Comparison of ENCODE assay signal across 11 cellular contexts in genomic region chr4:10655968-10656367, GRCh38. TPM values are rescaled to one million over a fixed set of nuclear protein-coding genes. Genes with fewer than 3 reads are reported as not detected.
DNase-seq lines count a peak whose midpoint lies in the region; ATAC-seq and TF ChIP-seq lines count a peak whose summit lies in the region.
"Had no signal": no experiment of that assay in that cellular context is flagged by ENCODE, and none has a peak within 500 bp of the region (broad histone marks: within the 10 kb centered on the region; RNA-seq: fewer than 3 reads in every experiment).

No MANE protein-coding gene starts in this region.

- H3K36me3 Mint-ChIP-seq in natural killer cell treated with Interleukin-12 subunit alpha and Interleukin-12 subunit beta and Interleukin-15 and Interleukin-18, amount 100 ng/mL, for 72 hours = no peaks in the 10 kb centered on the region
- H3K36me3 Mint-ChIP-seq in natural killer cell = no peaks in the 10 kb centered on the region

- H3K4me1 Mint-ChIP-seq in natural killer cell treated with Interleukin-12 subunit alpha and Interleukin-12 subunit beta and Interleukin-15 and Interleukin-18, amount 100 ng/mL, for 72 hours (ENCODE audit: low read depth in 2 of 2) = peaks cover 22 to 27% of the 10 kb centered on the region in 2 donors
- peaks cover 14 to 15% of the 10 kb centered on the region in 2 donors for H3K4me1 Mint-ChIP-seq in natural killer cell

- no peaks in the 10 kb centered on the region for H3K9me3 Mint-ChIP-seq in natural killer cell treated with Interleukin-12 subunit alpha and Interleukin-12 subunit beta and Interleukin-15 and Interleukin-18, amount 100 ng/mL, for 72 hours
- no peaks in the 10 kb centered on the region for H3K9me3 Mint-ChIP-seq in natural killer cell

- no peak for TF ChIP-seq POLR2A in Peyer's patch (IDR thresholded peaks at IDR 0.05)

- TF ChIP-seq CTCF in natural killer cell (IDR thresholded peaks at IDR 0.05) (no peak), epithelial cell of esophagus (IDR thresholded peaks at IDR 0.05; ENCODE audit: insufficient read depth, low read depth, low read length, missing control alignments) (no peak), Peyer's patch (IDR thresholded peaks at IDR 0.05) (no peak)

- intact Hi-C loops in natural killer cell (cut with micrococcal nuclease) = no loop called here

- H3K9me3 ChIP-seq in Peyer's patch = no peaks in the 10 kb centered on the region
- H3K9me3 ChIP-seq: BLaER1 had no signal

- no peak for ATAC-seq in natural killer cell treated with Interleukin-12 subunit alpha and Interleukin-12 subunit beta and Interleukin-15 and Interleukin-18, amount 100 ng/mL, for 72 hours
- ATAC-seq in natural killer cell (no peak), GM18520 (IDR thresholded peaks at IDR 0.05; ENCODE audit: unreplicated experiment) (no peak)

- H3K27me3 Mint-ChIP-seq in natural killer cell treated with Interleukin-12 subunit alpha and Interleukin-12 subunit beta and Interleukin-15 and Interleukin-18, amount 100 ng/mL, for 72 hours = no peaks in the 10 kb centered on the region
- no peaks in the 10 kb centered on the region for H3K27me3 Mint-ChIP-seq in natural killer cell (ENCODE audit: low read depth in 2 of 2)

- H3K27ac Mint-ChIP-seq in natural killer cell treated with Interleukin-12 subunit alpha and Interleukin-12 subunit beta and Interleukin-15 and Interleukin-18, amount 100 ng/mL, for 72 hours = peak overlapping the region; percentile 51 to 54
- no peak overlapping the region for H3K27ac Mint-ChIP-seq in natural killer cell

- peaks cover 0 to 5% (median 0%) of the 10 kb centered on the region in 4 donors for H3K4me1 ChIP-seq in Peyer's patch
- H3K4me1 ChIP-seq: BLaER1, parathyroid adenoma had no signal

- no peaks in the 10 kb centered on the region for H3K36me3 ChIP-seq in Peyer's patch
- H3K36me3 ChIP-seq: BLaER1 had no signal

- DNase-seq in natural killer cell treated with Interleukin-12 subunit alpha and Interleukin-12 subunit beta and Interleukin-15 and Interleukin-18, amount 100 ng/mL, for 72 hours (ENCODE audit: low spot score) = no peak
- DNase-seq in natural killer cell (no peak), SW480 (ENCODE audit: low spot score) (peak; percentile 5), epithelial cell of esophagus (ENCODE audit: low read depth) (peak; percentile 69), Kasumi-1 (lab: John Stamatoyannopoulos, UW) (no peak), iPS-NIHi11 (ENCODE audit: low spot score) (no peak), Peyer's patch (no peak)

- H3K27me3 ChIP-seq in Peyer's patch = no peaks in the 10 kb centered on the region
- H3K27me3 ChIP-seq: BLaER1 had no signal

- no peak overlapping the region for H3K4me3 ChIP-seq in epithelial cell of esophagus (ENCODE audit: low read length)
- no peak overlapping the region for H3K4me3 ChIP-seq in Peyer's patch
- H3K4me3 ChIP-seq: BLaER1 had no signal

- H3K27ac ChIP-seq in Peyer's patch = no peak overlapping the region
- H3K27ac ChIP-seq: BLaER1, parathyroid adenoma had no signal

- peak overlapping the region; percentile 55 for H3K4me3 Mint-ChIP-seq in natural killer cell treated with Interleukin-12 subunit alpha and Interleukin-12 subunit beta and Interleukin-15 and Interleukin-18, amount 100 ng/mL, for 72 hours
- H3K4me3 Mint-ChIP-seq in natural killer cell = no peak overlapping the region

RNA-seq across cellular contexts. Expression of gene CLNK, which starts 28.6 kb away (rescaled TPM):
- under 1 TPM; 0.45 to 0.70 TPM for total RNA-seq in natural killer cell treated with Interleukin-12 subunit alpha and Interleukin-12 subunit beta and Interleukin-15 and Interleukin-18, amount 100 ng/mL, for 72 hours
- 1 to 10 TPM in 2 of 3 donors, under 1 TPM in 1; 1.00 to 1.1 (median 1.0) TPM for total RNA-seq in natural killer cell
- 1 to 10 TPM in 1 of 4 donors, under 1 TPM in 1, not detected in 2; 0.13 to 4.1 TPM for total RNA-seq in Peyer's patch
- total RNA-seq: epithelial cell of proximal tubule had no signal

Comparison
In these comparisons a context has a peak if more than half of its experiments do, and no peak if none do; other contexts are left out.
1. H3K27ac Mint-ChIP-seq: peak in natural killer cell treated with Interleukin-12 subunit alpha and Interleukin-12 subunit beta and Interleukin-15 and Interleukin-18, amount 100 ng/mL, for 72 hours (2 of 2); none in natural killer cell (0 of 2).
2. DNase-seq: peak in SW480 (single experiment) and epithelial cell of esophagus (single experiment); none in natural killer cell treated with Interleukin-12 subunit alpha and Interleukin-12 subunit beta and Interleukin-15 and Interleukin-18, amount 100 ng/mL, for 72 hours (single experiment), natural killer cell (single experiment), Kasumi-1 (0 of 2), iPS-NIHi11 (single experiment) and Peyer's patch (0 of 3).